9 cellular contexts compared by ENCODE assay signal in the genomic region with DNA sequence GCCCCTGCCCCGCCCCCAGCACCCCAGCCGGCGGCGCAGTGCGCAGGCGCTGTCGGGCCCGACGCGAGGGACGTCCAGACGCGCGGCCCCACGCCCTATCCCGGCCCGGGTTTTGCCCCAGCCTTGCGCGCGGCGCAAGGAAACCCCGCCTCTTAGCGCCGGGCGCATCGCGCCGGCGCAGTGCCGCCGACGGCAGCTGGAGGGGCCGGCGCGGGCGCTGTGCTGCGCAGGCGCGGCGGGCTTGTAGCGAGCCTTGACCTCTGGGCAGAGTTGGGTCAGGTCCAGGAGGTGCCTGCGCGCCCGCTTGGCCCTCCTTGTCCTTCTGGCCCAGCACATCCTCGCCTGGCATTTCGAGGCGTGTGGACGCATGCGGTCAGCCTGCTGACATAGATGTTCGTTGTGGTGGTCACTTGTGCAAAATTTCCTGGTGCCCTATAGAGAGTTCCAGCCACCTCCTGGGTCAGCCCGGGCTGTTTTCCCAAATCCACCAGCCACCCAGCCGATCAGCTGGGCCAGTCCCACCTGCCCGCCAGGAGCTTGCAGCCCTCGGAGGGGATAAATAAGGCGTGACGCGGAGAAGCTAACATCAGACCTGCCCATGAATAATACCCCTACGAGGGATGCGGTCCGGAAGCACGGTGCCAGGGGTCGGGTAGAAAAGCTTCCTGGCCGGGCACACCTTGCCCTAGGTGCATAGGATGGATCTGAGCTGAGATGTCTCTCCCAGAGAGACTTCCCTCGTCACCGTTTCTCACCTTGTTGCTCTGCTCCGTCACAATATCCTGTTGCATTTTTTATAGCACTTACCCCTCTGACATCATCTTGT. TPM values are rescaled to one million over a fixed set of nuclear protein-coding genes. Genes with fewer than 3 reads are reported as not detected.
DNase-seq lines count a peak whose midpoint lies in the region; ATAC-seq, FAIRE-seq and TF ChIP-seq lines count a peak whose summit lies in the region.
"Had no signal": no experiment of that assay in that cellular context is flagged by ENCODE, and none has a peak within 500 bp of the region (broad histone marks: within the 10 kb centered on the region; RNA-seq: fewer than 3 reads in every experiment).

No MANE protein-coding gene starts in this region.

- ATAC-seq in HG03439 (IDR thresholded peaks at IDR 0.05; ENCODE audit: unreplicated experiment) (peak; percentile 87), left lung (peak; percentile 98)

- no peak for TF ChIP-seq CTCF in BE2C (IDR thresholded peaks at IDR 0.05; ENCODE audit: low read depth, low read length)
- TF ChIP-seq CTCF in coronary artery (IDR thresholded peaks at IDR 0.05) = no peak
- TF ChIP-seq CTCF in left lung (IDR thresholded peaks at IDR 0.05) = peak in 1 of 2 donors; percentile 44

- H3K9me3 ChIP-seq in BE2C = no peaks in the 10 kb centered on the region
- no peaks in the 10 kb centered on the region for H3K9me3 ChIP-seq in left lung

- H3K4me1 ChIP-seq in BE2C (peaks cover 5% of the 10 kb centered on the region), left lung (peaks cover 22 to 51% of the 10 kb centered on the region in 2 donors)

- H3K27ac ChIP-seq in coronary artery (peak overlapping the region; percentile 64 to 86), left lung (peak overlapping the region; percentile 76 to 81)

- FAIRE-seq in GM19239 (lab: Jason Lieb, UNC) = peak; percentile 79
- FAIRE-seq: TTC549 had no signal

- H3K27me3 ChIP-seq in BE2C (no peaks in the 10 kb centered on the region), left lung (no peaks in the 10 kb centered on the region)

- H3K4me3 ChIP-seq in BE2C (ENCODE audit: low read depth, low read length) (peak overlapping the region; percentile 79), coronary artery (peak overlapping the region; percentile 76), left lung (peak overlapping the region; percentile 74 to 87)

- DNase-seq in BE2C (peak; percentile 95), GM19239 (ENCODE audit: insufficient read length, low spot score) (peak; percentile 91), NCI-H524 (lab: John Stamatoyannopoulos, UW) (peak; percentile 68 to 91), coronary artery (ENCODE audit: low spot score) (peak; percentile 94), left lung (peak; percentile 95 to 99)
- DNase-seq in activated CD4-positive, alpha-beta T cell treated with anti-CD3 and anti-CD28 coated beads for 48 hours = peak; percentile 96
- DNase-seq in stimulated activated CD4-positive, alpha-beta T cell treated with anti-CD3 and anti-CD28 coated beads, Interleukin-2, amount 100 ng/mL, for 24 hours = peak; percentile 94 to 96

- intact Hi-C loops in left lung (cut with DNase I) = no loop called here

- H3K36me3 ChIP-seq in BE2C = peaks cover 19% of the 10 kb centered on the region
- peaks cover 0 to 5% of the 10 kb centered on the region in 2 donors for H3K36me3 ChIP-seq in left lung

RNA-seq across cellular contexts. Expression of a gene that starts 0.4 kb away (rescaled TPM):
- 104 TPM for polyA plus RNA-seq in BE2C (2012; ENCODE audit: insufficient read depth, insufficient read length, low read depth)
- total RNA-seq in left lung = 10 to 100 TPM; 55.7 to 56.3 TPM

RNA-seq across cellular contexts. Expression of a gene that starts 10.9 kb away (rescaled TPM):
- polyA plus RNA-seq in BE2C (2012; ENCODE audit: insufficient read depth, insufficient read length, low read depth) = 324 TPM
- 10 to 100 TPM; 75.5 to 90.7 TPM for total RNA-seq in left lung

RNA-seq across cellular contexts. Expression of a gene that starts 23.8 kb away (rescaled TPM):
- polyA plus RNA-seq in BE2C (2012; ENCODE audit: insufficient read depth, insufficient read length, low read depth) = 0.36 TPM
- total RNA-seq in left lung = 1 to 10 TPM; 2.0 to 3.6 TPM

RNA-seq across cellular contexts. Expression of a gene that starts 36.0 kb away (rescaled TPM):
- polyA plus RNA-seq in BE2C (2012; ENCODE audit: insufficient read depth, insufficient read length, low read depth) = 2.2 TPM
- total RNA-seq in left lung = 100 to 1,000 TPM; 452 to 479 TPM

Comparison
In these comparisons a context has a peak if more than half of its experiments do, and no peak if none do; other contexts are left out.
1. Peak in every context shown above with its lines: DNase-seq, ATAC-seq, H3K4me3 ChIP-seq and H3K27ac ChIP-seq.